In the genomic region with DNA sequence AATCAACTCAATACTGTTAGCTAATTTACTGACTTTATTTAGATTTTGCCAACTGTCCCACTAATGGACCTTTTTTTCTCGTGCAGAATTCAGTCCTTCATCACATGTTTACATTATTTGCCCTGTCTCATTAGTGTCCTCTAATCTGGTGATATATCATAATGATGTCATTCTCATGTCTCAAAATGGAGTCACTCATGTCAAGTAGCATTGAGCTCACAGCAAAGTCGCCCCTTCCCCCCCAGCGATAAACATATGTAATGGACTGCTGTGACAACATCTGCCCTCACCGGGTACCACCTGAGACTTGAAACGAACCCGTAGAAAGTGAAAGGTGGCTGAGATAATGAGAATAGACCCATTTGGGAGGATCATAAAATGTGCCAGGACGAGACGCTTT, we compare ENCODE assay signal across 30 cellular contexts.
"Had no signal": no experiment of that assay in that cellular context is flagged by ENCODE, and none has a peak within 500 bp of the region (broad histone marks: within the 10 kb centered on the region; RNA-seq: fewer than 3 reads in every experiment).

No MANE protein-coding gene starts in this region.

- H3K9me3 ChIP-seq: adrenal gland, body of pancreas, breast epithelium had no signal

- H3K9me3 Mint-ChIP-seq: activated B cell treated with CpG ODN at 0.5 μM for 24 hours; activated CD4-positive, alpha-beta memory T cell treated with anti-CD3 and anti-CD28 coated beads for 36 hours; activated naive CD4-positive, alpha-beta T cell treated with anti-CD3 and anti-CD28 coated beads for 36 hours; activated T-cell treated with anti-CD3 and anti-CD28 coated beads, Interleukin-2, amount 50 U/mL, for 4 hours; activated T-helper 1 cell treated with anti-CD3 and anti-CD28 coated beads, Interleukin-12 subunit alpha, Interleukin-12 subunit beta, Interleukin-2, Interleukin-4 antibody, amounts not matched to agents 30 ng/mL and 10 ng/mL and 1 ng/mL, durations not matched to agents 14 hours and 24 hours and 36 hours; T-cell had no signal

- H3K27me3 Mint-ChIP-seq: activated B cell treated with CpG ODN at 0.5 μM for 24 hours; activated CD4-positive, alpha-beta memory T cell treated with anti-CD3 and anti-CD28 coated beads for 36 hours; T-cell had no signal

- H3K4me3 Mint-ChIP-seq: activated B cell treated with CpG ODN at 0.5 μM for 24 hours; activated CD4-positive, alpha-beta memory T cell treated with anti-CD3 and anti-CD28 coated beads for 36 hours; activated naive CD4-positive, alpha-beta T cell treated with anti-CD3 and anti-CD28 coated beads for 36 hours; activated T-cell treated with anti-CD3 and anti-CD28 coated beads, Interleukin-2, amount 50 U/mL, for 4 hours; activated T-helper 1 cell treated with anti-CD3 and anti-CD28 coated beads, Interleukin-12 subunit alpha, Interleukin-12 subunit beta, Interleukin-2, Interleukin-4 antibody, amounts not matched to agents 30 ng/mL and 10 ng/mL and 1 ng/mL, durations not matched to agents 14 hours and 24 hours and 36 hours; T-cell had no signal

- H3K36me3 ChIP-seq: adrenal gland, breast epithelium had no signal

- H3K27ac ChIP-seq: adrenal gland, body of pancreas, breast epithelium, VCaP had no signal

- ATAC-seq: activated naive CD4-positive, alpha-beta T cell treated with anti-CD3 and anti-CD28 coated beads, Interleukin-2, amount 50 U/mL, for 72 hours; activated T-cell treated with anti-CD3 and anti-CD28 coated beads, Interleukin-2, amount 50 U/mL, for 4 hours; body of pancreas; Panc1; SK-N-SH treated with all-trans-retinoic acid at 6 μM for 48 hours; T-cell had no signal

- H3K27ac Mint-ChIP-seq: activated B cell treated with CpG ODN at 0.5 μM for 24 hours; activated CD4-positive, alpha-beta memory T cell treated with anti-CD3 and anti-CD28 coated beads for 36 hours; activated naive CD4-positive, alpha-beta T cell treated with anti-CD3 and anti-CD28 coated beads for 36 hours; activated naive CD4-positive, alpha-beta T cell treated with anti-CD3 and anti-CD28 coated beads, Interleukin-2, amount 50 U/mL, for 72 hours; activated T-helper 1 cell treated with anti-CD3 and anti-CD28 coated beads, Interleukin-12 subunit alpha, Interleukin-12 subunit beta, Interleukin-2, Interleukin-4 antibody, amounts not matched to agents 30 ng/mL and 10 ng/mL and 1 ng/mL, durations not matched to agents 14 hours and 24 hours and 36 hours; T-cell had no signal

- H3K27me3 ChIP-seq: adrenal gland, body of pancreas, breast epithelium had no signal

- H3K4me3 ChIP-seq: adrenal gland, body of pancreas, breast epithelium had no signal

- DNase-seq: activated B cell treated with CpG ODN at 0.5 μM for 24 hours; activated CD4-positive, alpha-beta memory T cell treated with anti-CD3 and anti-CD28 coated beads for 36 hours; activated CD4-positive, alpha-beta T cell treated with anti-CD3 and anti-CD28 coated beads for 4 hours; activated CD4-positive, alpha-beta T cell treated with anti-CD3 and anti-CD28 coated beads, Interleukin-2, amount 50 U/mL, for 1 hour; activated CD4-positive, CD25-positive, alpha-beta regulatory T cell treated with anti-CD3 and anti-CD28 coated beads, Interleukin-2, amount 50 U/mL, for 72 hours; activated CD8-positive, alpha-beta memory T cell treated with anti-CD3 and anti-CD28 coated beads, Interleukin-2, amount 50 U/mL, for 4 hours; activated gamma-delta T cell treated with Interleukin-2 at 50 U/mL for 16 hours; activated naive CD4-positive, alpha-beta T cell treated with anti-CD3 and anti-CD28 coated beads for 36 hours; activated T-cell treated with anti-CD3 and anti-CD28 coated beads for 4 hours; activated T-cell treated with anti-CD3 and anti-CD28 coated beads, Interleukin-2, amount 50 U/mL, for 4 hours; adrenal gland; body of pancreas; caudate nucleus; cerebellar nuclear complex; Karpas-422; NCI-H1105; NCI-H1417 treated with DMSO at 0.1 percent for 48 hours; NCI-H187 treated with DMSO at 0.1 percent for 48 hours; NCI-H345; NCI-H524 treated with DMSO at 0.1 percent for 48 hours; SIG-M5; T-cell; T-helper 2 cell; T-helper 9 cell had no signal

- H3K4me1 ChIP-seq: breast epithelium had no signal
